In genomic region chr1:78554840-78555239, GRCh38 we compare ENCODE assay signal across 7 cellular contexts.
"Had no signal": no experiment of that assay in that cellular context is flagged by ENCODE, and none has a peak within 500 bp of the region (broad histone marks: within the 10 kb centered on the region; RNA-seq: fewer than 3 reads in every experiment).

No MANE protein-coding gene starts in this region.

- H3K4me3 ChIP-seq: K562 had no signal

- H3K36me3 Mint-ChIP-seq: IgD-negative memory B cell had no signal

- H3K4me3 Mint-ChIP-seq: IgD-negative memory B cell had no signal

- H3K27ac Mint-ChIP-seq: IgD-negative memory B cell had no signal

- DNase-seq: IMR-90, KBM-7, KG1 had no signal

- ATAC-seq: K562 had no signal

- H3K4me1 Mint-ChIP-seq: IgD-negative memory B cell had no signal

- H3K27ac ChIP-seq: HL-60 had no signal

- FAIRE-seq: HTR-8/SVneo, K562 had no signal
